In the genomic region with DNA sequence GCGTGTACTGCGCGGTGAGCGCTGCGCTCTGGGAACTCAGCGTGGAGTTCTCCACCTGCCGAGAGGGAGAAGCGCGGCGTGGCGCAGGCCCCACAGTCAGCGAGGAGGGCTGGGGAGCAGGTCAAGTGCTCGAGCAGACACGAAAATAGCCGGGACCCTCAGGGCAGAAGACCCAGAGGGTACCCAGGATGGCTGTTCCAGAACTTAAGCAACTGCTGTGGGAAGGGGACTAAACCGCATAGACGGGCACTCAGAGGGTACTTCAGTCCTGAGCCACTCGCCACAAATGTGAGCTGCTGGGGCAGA, we compare ENCODE assay signal across 17 cellular contexts. TPM values are rescaled to one million over a fixed set of nuclear protein-coding genes. Genes with fewer than 3 reads are reported as not detected.
DNase-seq lines count a peak whose midpoint lies in the region; ATAC-seq and TF ChIP-seq lines count a peak whose summit lies in the region.
"Had no signal": no experiment of that assay in that cellular context is flagged by ENCODE, and none has a peak within 500 bp of the region (broad histone marks: within the 10 kb centered on the region; RNA-seq: fewer than 3 reads in every experiment).

No MANE protein-coding gene starts in this region.

- peak overlapping the region; percentile 12 for H3K18ac ChIP-seq in H9 (ENCODE audit: insufficient read length, low read depth, low read length)

- H3K9ac ChIP-seq in H9 (ENCODE audit: extremely low read depth, insufficient read length, low read length), result no peak overlapping the region

- H2BK20ac ChIP-seq in H9 (ENCODE audit: low read depth, low read length, poor library complexity, severe bottlenecking), result no peak overlapping the region

- POLR2A ChIA-PET in activated CD8-positive, alpha-beta T cell treated with anti-CD3 and anti-CD28 coated beads for 36 hours (lab: Charles Lee), result interaction anchor here (0.6 to 1.5 kb wide), 2 partner anchors 10 to 117 kb away, joined by 3 read pairs; no protein-coding TSS in a partner anchor
- POLR2A ChIA-PET in activated CD8-positive, alpha-beta T cell treated with anti-CD3 and anti-CD28 coated beads, Interleukin-2, amount 10 ng/mL, durations not matched to agents 7 days and 5 days (lab: Charles Lee), result no interaction called here

- H3K56ac ChIP-seq in H9 (ENCODE audit: insufficient read length, low read depth, low read length), result no peak overlapping the region

- TF ChIP-seq CTCF in activated CD8-positive, alpha-beta T cell treated with anti-CD3 and anti-CD28 coated beads for 36 hours (IDR thresholded peaks at IDR 0.05), result no peak
- no peak for TF ChIP-seq CTCF in H9 (conservative IDR thresholded peaks at IDR 0.05)
- TF ChIP-seq CTCF in nephron progenitor cell (IDR thresholded peaks at IDR 0.05), result no peak

- H3K23me2 ChIP-seq in H9 (ENCODE audit: insufficient read length, low read depth, low read length, poor library complexity, severe bottlenecking), result no peaks in the 10 kb centered on the region

- no peak for DNase-seq in activated CD8-positive, alpha-beta T cell treated with anti-CD3 and anti-CD28 coated beads for 36 hours
- no peak for DNase-seq in activated CD8-positive, alpha-beta T cell treated with anti-CD3 and anti-CD28 coated beads, Interleukin-2, amount 10 ng/mL, durations not matched to agents 7 days and 5 days
- DNase-seq in H9 (no peak), nephron progenitor cell (no peak), left colon (no peak), middle frontal gyrus (ENCODE audit: extremely low spot score, low spot score) (no peak)
- DNase-seq in activated naive CD8-positive, alpha-beta T cell treated with anti-CD3 and anti-CD28 coated beads, Interleukin-2, amount 50 U/mL, for 24 hours, result no peak
- no peak for DNase-seq in stimulated activated CD4-positive, alpha-beta T cell treated with anti-CD3 and anti-CD28 coated beads, Interleukin-2, amount 100 ng/mL, for 48 hours
- DNase-seq: activated gamma-delta T cell, esophagus squamous epithelium, NCI-H146, NCI-H2171 treated with DMSO at 0.1 percent for 48 hours had no signal

- peak overlapping the region; percentile 20 for H3K4me2 ChIP-seq in H9 (ENCODE audit: insufficient read depth, insufficient read length, low read length)
- H3K4me2 ChIP-seq: PC-9 had no signal

- H3K23ac ChIP-seq in H9 (ENCODE audit: insufficient read length, low read depth, low read length), result no peak overlapping the region

- no peak overlapping the region for H3K4me3 Mint-ChIP-seq in activated CD8-positive, alpha-beta T cell treated with anti-CD3 and anti-CD28 coated beads for 36 hours
- no peak overlapping the region for H3K4me3 Mint-ChIP-seq in activated CD8-positive, alpha-beta T cell treated with anti-CD3 and anti-CD28 coated beads, Interleukin-2, amount 10 ng/mL, durations not matched to agents 7 days and 5 days
- peak overlapping the region; percentile 17 to 66; a peak in 2 of 5 replicates for H3K4me3 Mint-ChIP-seq in H9
- no peak overlapping the region for H3K4me3 Mint-ChIP-seq in activated naive CD8-positive, alpha-beta T cell treated with anti-CD3 and anti-CD28 coated beads, Interleukin-2, amount 50 U/mL, for 24 hours
- peak overlapping the region; percentile 18 for H3K4me3 Mint-ChIP-seq in nephron progenitor cell

- no peak overlapping the region for H4K91ac ChIP-seq in H9 (ENCODE audit: insufficient read length, low read depth, low read length)

- no peak overlapping the region for H2BK5ac ChIP-seq in H9 (ENCODE audit: insufficient read length, low read length)

- no peak overlapping the region for H2AFZ ChIP-seq in H9 (ENCODE audit: low read length)
- H2AFZ ChIP-seq: PC-9 had no signal

- no peak overlapping the region for H4K8ac ChIP-seq in H9 (replicated peaks; ENCODE audit: insufficient read length, low read depth, low read length)

- peaks cover 12% of the 10 kb centered on the region; the same call in 1 of the 2 replicates for H3K4me1 ChIP-seq in H9 (ENCODE audit: insufficient read depth, low read length)
- H3K4me1 ChIP-seq: ascending aorta, upper lobe of right lung had no signal

- H3K27me3 ChIP-seq in H9 (ENCODE audit: insufficient read depth, low read length), result no peaks in the 10 kb centered on the region
- H3K27me3 ChIP-seq: ascending aorta, BE2C, esophagus squamous epithelium, upper lobe of right lung had no signal

- peak overlapping the region; percentile 55; the same call in 1 of the 2 replicates for H3K14ac ChIP-seq in H9 (ENCODE audit: insufficient read depth, low read length)

- H3K27ac Mint-ChIP-seq in activated CD8-positive, alpha-beta T cell treated with anti-CD3 and anti-CD28 coated beads for 36 hours, result peak overlapping the region; percentile 96
- H3K27ac Mint-ChIP-seq in activated CD8-positive, alpha-beta T cell treated with anti-CD3 and anti-CD28 coated beads, Interleukin-2, amount 10 ng/mL, durations not matched to agents 7 days and 5 days, result no peak overlapping the region
- peak overlapping the region in 1 of 3 experiments; percentile 68; a peak in 1 of 7 replicates for H3K27ac Mint-ChIP-seq in H9
- peak overlapping the region; percentile 83 for H3K27ac Mint-ChIP-seq in activated naive CD8-positive, alpha-beta T cell treated with anti-CD3 and anti-CD28 coated beads, Interleukin-2, amount 50 U/mL, for 24 hours
- H3K27ac Mint-ChIP-seq in nephron progenitor cell, result peak overlapping the region; percentile 45

- no peaks in the 10 kb centered on the region for H3K9me3 ChIP-seq in H9 (ENCODE audit: control insufficient read depth, low read depth, low read length)
- H3K9me3 ChIP-seq: ascending aorta, BE2C, esophagus squamous epithelium, upper lobe of right lung had no signal

- H3K79me1 ChIP-seq in H9 (ENCODE audit: insufficient read depth, low read depth, low read length, poor library complexity, severe bottlenecking), result no peaks in the 10 kb centered on the region

- no peak overlapping the region for H2BK15ac ChIP-seq in H9 (ENCODE audit: low read depth, low read length)

- H3K4me1 Mint-ChIP-seq in activated CD8-positive, alpha-beta T cell treated with anti-CD3 and anti-CD28 coated beads for 36 hours (ENCODE audit: low read depth), result peaks cover 70% of the 10 kb centered on the region
- H3K4me1 Mint-ChIP-seq in activated CD8-positive, alpha-beta T cell treated with anti-CD3 and anti-CD28 coated beads, Interleukin-2, amount 10 ng/mL, durations not matched to agents 7 days and 5 days (ENCODE audit: low read depth), result peaks cover 16% of the 10 kb centered on the region
- H3K4me1 Mint-ChIP-seq in H9, result peaks cover 37 to 46% of the 10 kb centered on the region in 2 experiments
- peaks cover 52% of the 10 kb centered on the region for H3K4me1 Mint-ChIP-seq in activated naive CD8-positive, alpha-beta T cell treated with anti-CD3 and anti-CD28 coated beads, Interleukin-2, amount 50 U/mL, for 24 hours
- peaks cover 36% of the 10 kb centered on the region for H3K4me1 Mint-ChIP-seq in nephron progenitor cell

- no peak overlapping the region for H2BK12ac ChIP-seq in H9 (ENCODE audit: insufficient read length, low read depth, low read length)

- no peaks in the 10 kb centered on the region for H3K9me3 Mint-ChIP-seq in activated CD8-positive, alpha-beta T cell treated with anti-CD3 and anti-CD28 coated beads for 36 hours
- no peaks in the 10 kb centered on the region for H3K9me3 Mint-ChIP-seq in activated CD8-positive, alpha-beta T cell treated with anti-CD3 and anti-CD28 coated beads, Interleukin-2, amount 10 ng/mL, durations not matched to agents 7 days and 5 days (ENCODE audit: insufficient read depth)
- no peaks in the 10 kb centered on the region for H3K9me3 Mint-ChIP-seq in H9
- H3K9me3 Mint-ChIP-seq in activated naive CD8-positive, alpha-beta T cell treated with anti-CD3 and anti-CD28 coated beads, Interleukin-2, amount 50 U/mL, for 24 hours, result no peaks in the 10 kb centered on the region
- H3K9me3 Mint-ChIP-seq in nephron progenitor cell, result no peaks in the 10 kb centered on the region

- H3K79me2 ChIP-seq in H9 (ENCODE audit: insufficient read depth, low read length), result no peaks in the 10 kb centered on the region

- intact Hi-C loops in activated CD8-positive, alpha-beta T cell treated with anti-CD3 and anti-CD28 coated beads for 36 hours (cut with micrococcal nuclease), result no loop called here
- intact Hi-C loops in left colon (cut with DNase I, micrococcal nuclease), result no loop called here

- H4K5ac ChIP-seq in H9 (ENCODE audit: insufficient read length, low read depth, low read length), result no peak overlapping the region

- H2AK5ac ChIP-seq in H9 (ENCODE audit: insufficient read length, low read length), result no peak overlapping the region

- H4K20me1 ChIP-seq in H9 (ENCODE audit: control insufficient read depth, insufficient read depth, insufficient read length), result no peaks in the 10 kb centered on the region

- no peak overlapping the region for H3K4ac ChIP-seq in H9 (ENCODE audit: low read depth, low read length)

- CTCF ChIA-PET in activated CD8-positive, alpha-beta T cell treated with anti-CD3 and anti-CD28 coated beads for 36 hours (lab: Charles Lee), result interaction anchor here (2.2 kb wide), 1 partner anchor 19 kb away, joined by 5 read pairs; no protein-coding TSS in a partner anchor
- CTCF ChIA-PET in activated CD8-positive, alpha-beta T cell treated with anti-CD3 and anti-CD28 coated beads, Interleukin-2, amount 10 ng/mL, durations not matched to agents 7 days and 5 days (lab: Charles Lee), result no interaction called here

- peaks cover 79% of the 10 kb centered on the region for H3K36me3 Mint-ChIP-seq in activated CD8-positive, alpha-beta T cell treated with anti-CD3 and anti-CD28 coated beads for 36 hours (ENCODE audit: low read depth)
- H3K36me3 Mint-ChIP-seq in activated CD8-positive, alpha-beta T cell treated with anti-CD3 and anti-CD28 coated beads, Interleukin-2, amount 10 ng/mL, durations not matched to agents 7 days and 5 days (ENCODE audit: low read depth), result peaks cover 92% of the 10 kb centered on the region
- H3K36me3 Mint-ChIP-seq in H9 (ENCODE audit: insufficient read depth in 1 of 3, low read depth in 3 of 3), result peaks cover 37 to 72% (median 70%) of the 10 kb centered on the region in 3 experiments
- H3K36me3 Mint-ChIP-seq in activated naive CD8-positive, alpha-beta T cell treated with anti-CD3 and anti-CD28 coated beads, Interleukin-2, amount 50 U/mL, for 24 hours (ENCODE audit: low read depth), result peaks cover 72% of the 10 kb centered on the region
- peaks cover 67% of the 10 kb centered on the region for H3K36me3 Mint-ChIP-seq in nephron progenitor cell (ENCODE audit: low read depth)

- WGBS in H9 (ENCODE audit: extremely low coverage, insufficient read length, low lambda C conversion rate), result no CpG with 5 or more reads among the region's 18 CpGs

- ATAC-seq in activated CD8-positive, alpha-beta T cell treated with anti-CD3 and anti-CD28 coated beads for 36 hours, result no peak
- ATAC-seq in activated CD8-positive, alpha-beta T cell treated with anti-CD3 and anti-CD28 coated beads, Interleukin-2, amount 10 ng/mL, durations not matched to agents 7 days and 5 days, result no peak
- ATAC-seq in activated naive CD8-positive, alpha-beta T cell treated with anti-CD3 and anti-CD28 coated beads, Interleukin-2, amount 50 U/mL, for 24 hours, result no peak
- no peak for ATAC-seq in left colon

- no peaks in the 10 kb centered on the region for H3K27me3 Mint-ChIP-seq in activated CD8-positive, alpha-beta T cell treated with anti-CD3 and anti-CD28 coated beads for 36 hours
- no peaks in the 10 kb centered on the region for H3K27me3 Mint-ChIP-seq in activated CD8-positive, alpha-beta T cell treated with anti-CD3 and anti-CD28 coated beads, Interleukin-2, amount 10 ng/mL, durations not matched to agents 7 days and 5 days (ENCODE audit: low read depth)
- H3K27me3 Mint-ChIP-seq in H9 (ENCODE audit: low read depth), result no peaks in the 10 kb centered on the region
- no peaks in the 10 kb centered on the region for H3K27me3 Mint-ChIP-seq in activated naive CD8-positive, alpha-beta T cell treated with anti-CD3 and anti-CD28 coated beads, Interleukin-2, amount 50 U/mL, for 24 hours
- peaks cover 2% of the 10 kb centered on the region for H3K27me3 Mint-ChIP-seq in nephron progenitor cell (ENCODE audit: low read depth, poor library complexity)

- H2BK120ac ChIP-seq in H9 (ENCODE audit: low read depth, low read length, poor library complexity, severe bottlenecking), result no peak overlapping the region

- H3K27ac ChIP-seq in H9 (ENCODE audit: insufficient read length, low read depth, low read length), result no peak overlapping the region
- H3K27ac ChIP-seq: ascending aorta, esophagus squamous epithelium, PC-9, upper lobe of right lung, VCaP had no signal

- no peak overlapping the region for H3T11ph ChIP-seq in H9 (ENCODE audit: low read length)

RNA-seq across cellular contexts. Expression of gene GPR68, which starts 59.4 kb away (rescaled TPM):
- total RNA-seq in activated CD8-positive, alpha-beta T cell treated with anti-CD3 and anti-CD28 coated beads for 36 hours, result 10 to 100 TPM; 11.9 to 14.0 TPM
- 10 to 100 TPM; 44.6 to 45.3 TPM for total RNA-seq in activated CD8-positive, alpha-beta T cell treated with anti-CD3 and anti-CD28 coated beads, Interleukin-2, amount 10 ng/mL, durations not matched to agents 7 days and 5 days
- total RNA-seq in H9 (2021) (0.07 and 0.33 TPM in 2 replicates), left colon (under 1 TPM; 0.58 to 0.87 TPM)
- total RNA-seq: ascending aorta, PC-9 had no signal

Comparison
In these comparisons a context has a peak if more than half of its experiments do, and no peak if none do; other contexts are left out.
1. H3K4me3 Mint-ChIP-seq: peak in H9 (2 of 2) and nephron progenitor cell (single experiment); none in activated CD8-positive, alpha-beta T cell treated with anti-CD3 and anti-CD28 coated beads for 36 hours (single experiment), activated CD8-positive, alpha-beta T cell treated with anti-CD3 and anti-CD28 coated beads, Interleukin-2, amount 10 ng/mL, durations not matched to agents 7 days and 5 days (single experiment) and activated naive CD8-positive, alpha-beta T cell treated with anti-CD3 and anti-CD28 coated beads, Interleukin-2, amount 50 U/mL, for 24 hours (single experiment).